In the genomic region with DNA sequence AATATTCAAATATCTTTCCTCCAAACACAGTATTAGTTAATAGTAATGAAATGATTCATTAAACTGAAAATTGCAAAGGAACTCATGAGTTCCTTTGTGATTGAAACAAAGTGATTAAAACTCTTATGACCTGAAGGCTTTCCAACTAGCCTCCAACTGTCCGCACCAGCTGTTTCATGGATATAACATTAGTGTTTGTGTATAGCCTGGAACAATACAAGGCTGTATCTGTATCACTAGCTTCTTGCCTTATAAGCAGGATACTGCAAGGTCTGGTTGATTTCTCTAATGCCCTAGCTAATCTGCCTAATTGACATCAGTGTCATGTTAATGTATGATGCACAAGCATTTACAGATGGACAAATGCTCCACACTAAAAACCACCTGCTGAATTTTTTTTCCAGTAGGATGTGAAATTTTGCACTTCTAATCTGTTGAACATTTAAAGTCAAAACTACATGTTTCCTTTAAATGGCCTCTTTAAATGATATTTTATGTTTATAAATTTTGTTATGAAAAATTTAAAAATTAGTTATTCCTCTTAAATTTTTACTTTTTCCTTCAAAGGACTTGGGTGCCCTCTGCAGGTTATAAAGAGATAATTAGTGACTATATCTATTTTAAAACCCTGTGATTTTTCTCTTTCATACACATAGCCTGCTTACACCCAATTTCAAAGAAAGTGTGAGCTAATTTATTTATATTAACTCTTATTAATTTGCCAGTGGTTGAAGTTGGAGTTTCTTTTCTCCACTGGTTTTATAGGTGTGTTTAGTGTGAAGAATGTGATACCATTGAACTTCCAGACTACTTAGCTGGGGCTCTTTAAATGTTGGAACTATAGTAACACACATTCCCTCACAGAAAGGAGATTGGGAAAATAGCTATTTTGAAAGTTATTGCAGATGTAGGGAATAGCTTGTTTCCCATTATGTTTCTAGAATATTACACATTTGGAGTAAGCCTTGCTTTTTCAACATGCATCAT, we compare ENCODE assay signal across 9 cellular contexts. TPM values are rescaled to one million over a fixed set of nuclear protein-coding genes. Genes with fewer than 3 reads are reported as not detected.
A peak's percentile ranks its signal among the peaks of the same experiment; 100 is the strongest.
DNase-seq lines count a peak whose midpoint lies in the region; ATAC-seq, FAIRE-seq and TF ChIP-seq lines count a peak whose summit lies in the region.
"Had no signal": no experiment of that assay in that cellular context is flagged by ENCODE, and none has a peak within 500 bp of the region (broad histone marks: within the 10 kb centered on the region; RNA-seq: fewer than 3 reads in every experiment).

No MANE protein-coding gene starts in this region.

- H3K27me3 ChIP-seq in tibial artery: no peaks in the 10 kb centered on the region

- H3K9me3 ChIP-seq in SK-N-MC (ENCODE audit: low read depth, low read length) (no peaks in the 10 kb centered on the region), tibial artery (no peaks in the 10 kb centered on the region)

- H3K36me3 ChIP-seq in SK-N-MC (ENCODE audit: insufficient read depth, low read length) (no peaks in the 10 kb centered on the region), tibial artery (peaks cover 0 to 10% (median 5%) of the 10 kb centered on the region in 3 donors)

- FAIRE-seq in A204.1 (lab: Jason Lieb, UNC): peak; percentile 97

- no peaks in the 10 kb centered on the region for H3K4me1 ChIP-seq in tibial artery

- TF ChIP-seq CTCF in GM12872 (IDR thresholded peaks at IDR 0.05; ENCODE audit: insufficient read depth, low read depth, low read length): 0 out of 3 replicates have a peak, but pooled peaks have one; percentile 12
- peak; percentile 40 for TF ChIP-seq CTCF in fibroblast of the aortic adventitia (IDR thresholded peaks at IDR 0.05; ENCODE audit: insufficient read depth, low read length)
- peak in 1 of 2 experiments; percentile 22 for TF ChIP-seq CTCF in tibial artery (IDR thresholded peaks at IDR 0.05)

- ATAC-seq in HG02970 (IDR thresholded peaks at IDR 0.05; ENCODE audit: low FRiP score, unreplicated experiment): no peak
- ATAC-seq in HG03565 (IDR thresholded peaks at IDR 0.05; ENCODE audit: unreplicated experiment): no peak

- intact Hi-C loops in tibial artery (cut with DNase I; ENCODE audit: low total_unique reads): no loop called here

- H3K9ac ChIP-seq in SK-N-MC (ENCODE audit: insufficient read length): no peak overlapping the region

- no peak for DNase-seq in SK-N-MC (ENCODE audit: low read depth, low spot score)
- DNase-seq in fibroblast of the aortic adventitia (ENCODE audit: low read depth): peak; percentile 56
- DNase-seq in NCI-H446 treated with DMSO at 0.1 percent for 48 hours (lab: John Stamatoyannopoulos, UW): no peak
- DNase-seq in tibial artery: no peak
- DNase-seq: aorta had no signal

- H3K27ac ChIP-seq in SK-N-MC (peak overlapping the region; percentile 43; the same call in 1 of the 2 replicates), tibial artery (no peak overlapping the region)

- H3K4me3 ChIP-seq in SK-N-MC (no peak overlapping the region), fibroblast of the aortic adventitia (ENCODE audit: low read depth, low read length) (no peak overlapping the region), tibial artery (no peak overlapping the region)

RNA-seq across cellular contexts. Expression of a gene that starts 25.4 kb away (rescaled TPM):
- 36.6 and 50.9 TPM in 2 replicates for total RNA-seq in fibroblast of the aortic adventitia (ENCODE audit: low replicate concordance)

RNA-seq across cellular contexts. Expression of a gene that starts 25.4 kb away (rescaled TPM):
- 49.3 and 87.4 TPM in 2 replicates for total RNA-seq in fibroblast of the aortic adventitia (ENCODE audit: low replicate concordance)
